8 cellular contexts compared by ENCODE assay signal in genomic region chr5:103259705-103260355, GRCh38.
DNase-seq lines count a peak whose midpoint lies in the region; TF ChIP-seq lines count a peak whose summit lies in the region.

No MANE protein-coding gene starts in this region.

- H3K27ac ChIP-seq in skin epidermis: peak overlapping the region; percentile 27 to 90 (median 79)

- peak overlapping the region; percentile 86 for H3K4me3 ChIP-seq in astrocyte of the spinal cord (ENCODE audit: low read depth, low read length)
- H3K4me3 ChIP-seq in skin epidermis: peak overlapping the region; percentile 66 to 98 (median 88)

- in situ Hi-C loops in astrocyte of the spinal cord (cut with HindIII; ENCODE audit: low sequenced_read_pairs): no loop called here

- DNase-seq in activated naive CD4-positive, alpha-beta T cell treated with Interleukin-2 at 50 U/mL for 16 hours: peak; percentile 24
- DNase-seq in activated naive CD4-positive, alpha-beta T cell treated with anti-CD3 and anti-CD28 coated beads, Interleukin-2, amount 50 U/mL, for 16 hours: no peak
- DNase-seq in NCI-H2227 treated with DMSO at 0.1 percent for 48 hours (lab: John Stamatoyannopoulos, UW) (peak; percentile 50), astrocyte of the spinal cord (ENCODE audit: low read depth, low spot score) (peak; percentile 59), iPS-NIHi7 (ENCODE audit: extremely low spot score) (peak; percentile 31), T-helper 9 cell (no peak), epidermal melanocyte (ENCODE audit: insufficient read length, low spot score) (no peak)

- no peak for TF ChIP-seq CTCF in astrocyte of the spinal cord (IDR thresholded peaks at IDR 0.05; ENCODE audit: low read depth, low read length)

Comparison
In these comparisons a context has a peak if more than half of its experiments do, and no peak if none do; other contexts are left out.
1. DNase-seq: peak in activated naive CD4-positive, alpha-beta T cell treated with Interleukin-2 at 50 U/mL for 16 hours (single experiment), NCI-H2227 treated with DMSO at 0.1 percent for 48 hours (single experiment), astrocyte of the spinal cord (single experiment) and iPS-NIHi7 (single experiment); none in activated naive CD4-positive, alpha-beta T cell treated with anti-CD3 and anti-CD28 coated beads, Interleukin-2, amount 50 U/mL, for 16 hours (single experiment), T-helper 9 cell (single experiment) and epidermal melanocyte (single experiment).